Comparison of ENCODE assay signal across 10 cellular contexts in genomic region chr17:2068101-2068518, GRCh38. TPM values are rescaled to one million over a fixed set of nuclear protein-coding genes. Genes with fewer than 3 reads are reported as not detected.
DNase-seq lines count a peak whose midpoint lies in the region; ATAC-seq, FAIRE-seq and TF ChIP-seq lines count a peak whose summit lies in the region.
"Had no signal": no experiment of that assay in that cellular context is flagged by ENCODE, and none has a peak within 500 bp of the region (broad histone marks: within the 10 kb centered on the region; RNA-seq: fewer than 3 reads in every experiment).

No MANE protein-coding gene starts in this region.

- H3K4me3 ChIP-seq in fibroblast of villous mesenchyme (ENCODE audit: low read depth, low read length) (no peak overlapping the region), stomach smooth muscle (ENCODE audit: low read length in 2 of 2) (no peak overlapping the region)

- peaks cover 32 to 47% of the 10 kb centered on the region in 2 donors for H3K36me3 ChIP-seq in stomach smooth muscle (ENCODE audit: control insufficient read depth in 2 of 2, insufficient read depth in 2 of 2, low read length in 2 of 2)

- peak overlapping the region; percentile 93 for H3K27ac Mint-ChIP-seq in activated CD4-positive, alpha-beta memory T cell treated with anti-CD3 and anti-CD28 coated beads for 36 hours
- H3K27ac Mint-ChIP-seq in Calu3 (ENCODE audit: unreplicated experiment), result no peak overlapping the region

- intact Hi-C loops in activated CD4-positive, alpha-beta memory T cell treated with anti-CD3 and anti-CD28 coated beads for 36 hours (cut with micrococcal nuclease), result no loop called here
- intact Hi-C loops in Calu3 (cut with micrococcal nuclease; ENCODE audit: unreplicated experiment), result no loop called here

- H3K36me3 Mint-ChIP-seq in activated CD4-positive, alpha-beta memory T cell treated with anti-CD3 and anti-CD28 coated beads for 36 hours, result peaks cover 70% of the 10 kb centered on the region
- peaks cover 9% of the 10 kb centered on the region for H3K36me3 Mint-ChIP-seq in Calu3 (ENCODE audit: insufficient read depth, unreplicated experiment)

- H3K27ac ChIP-seq in stomach smooth muscle (ENCODE audit: low read length), result peak overlapping the region; percentile 62

- FAIRE-seq in GM19239 (lab: Jason Lieb, UNC), result peak; percentile 18

- H3K27me3 ChIP-seq in stomach smooth muscle (ENCODE audit: control insufficient read depth in 1 of 2, insufficient read depth in 2 of 2, low read length in 2 of 2), result peaks cover 4% of the 10 kb centered on the region in 2 donors

- H3K9me3 ChIP-seq in stomach smooth muscle (ENCODE audit: control insufficient read depth in 2 of 2, low read length in 2 of 2), result no peaks in the 10 kb centered on the region

- no peak overlapping the region for H3K9ac ChIP-seq in stomach smooth muscle (ENCODE audit: low read length in 2 of 2)

- POLR2A ChIA-PET in activated CD4-positive, alpha-beta memory T cell treated with anti-CD3 and anti-CD28 coated beads for 36 hours (lab: Charles Lee), result interaction anchor here (0.6 to 5.7 kb wide), 3 partner anchors 10 to 20 kb away, joined by 3 to 82 read pairs (median 9); no protein-coding TSS in a partner anchor

- H3K4me1 Mint-ChIP-seq in activated CD4-positive, alpha-beta memory T cell treated with anti-CD3 and anti-CD28 coated beads for 36 hours (ENCODE audit: low read depth), result peaks cover 49% of the 10 kb centered on the region
- no peaks in the 10 kb centered on the region for H3K4me1 Mint-ChIP-seq in Calu3 (ENCODE audit: low read depth, unreplicated experiment)

- no peak for DNase-seq in GM19239 (ENCODE audit: insufficient read length, low spot score)
- DNase-seq in activated CD4-positive, alpha-beta memory T cell treated with anti-CD3 and anti-CD28 coated beads for 36 hours, result no peak
- DNase-seq in fibroblast of villous mesenchyme (ENCODE audit: low read depth), result peak; percentile 94
- DNase-seq in Calu3, result no peak
- no peak for DNase-seq in NCI-H82 treated with DMSO at 0.1 percent for 48 hours (lab: John Stamatoyannopoulos, UW; ENCODE audit: unreplicated experiment)
- DNase-seq: NCI-H446 treated with DMSO at 0.1 percent for 48 hours had no signal

- TF ChIP-seq CTCF in fibroblast of villous mesenchyme (IDR thresholded peaks at IDR 0.05; ENCODE audit: insufficient read depth, low read depth, low read length), result peak; percentile 26
- TF ChIP-seq CTCF in Calu3 (IDR thresholded peaks at IDR 0.05; ENCODE audit: unreplicated experiment), result no peak

- CTCF ChIA-PET in activated CD4-positive, alpha-beta memory T cell treated with anti-CD3 and anti-CD28 coated beads for 36 hours (lab: Charles Lee), result interaction anchor here (1.1 to 8.3 kb wide), 5 partner anchors 12 to 177 kb away, joined by 3 to 122 read pairs (median 6); partner anchors contain the start of gene HIC1
- CTCF ChIA-PET in Calu3 (lab: Charles Lee), result interaction anchor here (0.9 kb wide), 1 partner anchor 9 kb away, joined by 3 read pairs; no protein-coding TSS in a partner anchor

- no TSS peak for BruUV-seq in Calu3 (replicated peaks; lab: Mats Ljungman, UMichigan)

- peak overlapping the region; percentile 57 for H3K4me3 Mint-ChIP-seq in activated CD4-positive, alpha-beta memory T cell treated with anti-CD3 and anti-CD28 coated beads for 36 hours
- no peak overlapping the region for H3K4me3 Mint-ChIP-seq in Calu3 (ENCODE audit: low read depth, unreplicated experiment)
- H3K4me3 Mint-ChIP-seq: WTC11 had no signal

- ATAC-seq in GM21367 (IDR thresholded peaks at IDR 0.05; ENCODE audit: unreplicated experiment), result no peak
- ATAC-seq in GM21576 (IDR thresholded peaks at IDR 0.05; ENCODE audit: unreplicated experiment), result no peak
- ATAC-seq: WTC11 had no signal

- H3K27me3 Mint-ChIP-seq in activated CD4-positive, alpha-beta memory T cell treated with anti-CD3 and anti-CD28 coated beads for 36 hours, result peaks cover 2% of the 10 kb centered on the region
- H3K27me3 Mint-ChIP-seq in Calu3 (ENCODE audit: unreplicated experiment), result no peaks in the 10 kb centered on the region

- H3K4me1 ChIP-seq in stomach smooth muscle (ENCODE audit: control insufficient read depth, insufficient read depth, low read length), result peaks cover 52% of the 10 kb centered on the region

- H3K9me3 Mint-ChIP-seq in activated CD4-positive, alpha-beta memory T cell treated with anti-CD3 and anti-CD28 coated beads for 36 hours, result no peaks in the 10 kb centered on the region
- H3K9me3 Mint-ChIP-seq in Calu3 (ENCODE audit: low read depth, unreplicated experiment), result no peaks in the 10 kb centered on the region
- H3K9me3 Mint-ChIP-seq: WTC11 had no signal

RNA-seq across cellular contexts. Expression of gene HIC1, which starts 13.2 kb away (rescaled TPM):
- total RNA-seq in activated CD4-positive, alpha-beta memory T cell treated with anti-CD3 and anti-CD28 coated beads for 36 hours, result 10 to 100 TPM; 13.1 to 13.2 TPM
- 81.6 and 102 TPM in 2 replicates for total RNA-seq in fibroblast of villous mesenchyme
- 0.61 and 1.2 TPM in 2 replicates for total RNA-seq in Calu3 (2022)

RNA-seq across cellular contexts. Expression of gene OVCA2, which starts 26.3 kb away (rescaled TPM):
- 10 to 100 TPM; 31.7 to 34.8 TPM for total RNA-seq in activated CD4-positive, alpha-beta memory T cell treated with anti-CD3 and anti-CD28 coated beads for 36 hours
- total RNA-seq in fibroblast of villous mesenchyme (48.4 and 61.8 TPM in 2 replicates), Calu3 (2022) (21.0 and 22.1 TPM in 2 replicates)

RNA-seq across cellular contexts. Expression of gene DPH1, which starts 38.2 kb away (rescaled TPM):
- 10 to 100 TPM; 29.4 to 31.1 TPM for total RNA-seq in activated CD4-positive, alpha-beta memory T cell treated with anti-CD3 and anti-CD28 coated beads for 36 hours
- 45.1 and 58.7 TPM in 2 replicates for total RNA-seq in fibroblast of villous mesenchyme
- 24.7 and 29.7 TPM in 2 replicates for total RNA-seq in Calu3 (2022)

RNA-seq across cellular contexts. Expression of gene RTN4RL1, which starts 43.0 kb away (rescaled TPM):
- total RNA-seq in activated CD4-positive, alpha-beta memory T cell treated with anti-CD3 and anti-CD28 coated beads for 36 hours, result under 1 TPM; 0.17 to 0.21 TPM
- total RNA-seq in fibroblast of villous mesenchyme (0.43 TPM in 1 of 2 replicates, not detected in the other), Calu3 (2022) (not detected in 2 replicates)
